Comparison of ENCODE assay signal across 11 cellular contexts in the genomic region with DNA sequence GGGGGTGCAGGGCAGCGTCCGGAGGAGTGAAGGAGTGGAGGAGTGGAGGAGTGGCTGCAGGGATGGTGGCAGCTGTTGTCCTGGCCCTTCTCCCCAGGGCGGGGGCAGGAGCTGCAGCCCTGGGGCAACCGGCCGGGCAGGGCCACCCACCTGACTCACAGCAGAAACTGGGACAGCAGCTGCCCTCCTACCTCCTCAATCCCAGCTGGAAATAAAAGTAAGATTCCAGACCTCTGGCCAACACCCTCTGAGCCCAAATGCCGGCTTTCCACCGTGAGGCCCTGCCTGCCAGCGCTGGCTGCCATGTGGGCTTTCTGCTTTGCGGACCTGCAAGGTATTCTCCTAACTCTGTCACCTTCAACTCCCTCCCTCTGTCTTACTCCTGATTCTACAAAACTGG. TPM values are rescaled to one million over a fixed set of nuclear protein-coding genes. Genes with fewer than 3 reads are reported as not detected.
DNase-seq lines count a peak whose midpoint lies in the region; ATAC-seq, FAIRE-seq and TF ChIP-seq lines count a peak whose summit lies in the region.
"Had no signal": no experiment of that assay in that cellular context is flagged by ENCODE, and none has a peak within 500 bp of the region (broad histone marks: within the 10 kb centered on the region; RNA-seq: fewer than 3 reads in every experiment).

No MANE protein-coding gene starts in this region.

- no peaks in the 10 kb centered on the region for H3K4me1 ChIP-seq in HEK293 (ENCODE audit: control insufficient read depth, insufficient read depth, low read length)
- peaks cover 8 to 30% (median 9%) of the 10 kb centered on the region in 3 donors for H3K4me1 ChIP-seq in esophagus squamous epithelium
- no peaks in the 10 kb centered on the region for H3K4me1 ChIP-seq in prostate gland (replicated peaks)

- H3K27me3 ChIP-seq in esophagus squamous epithelium (no peaks in the 10 kb centered on the region), prostate gland (replicated peaks; ENCODE audit: insufficient read depth) (no peaks in the 10 kb centered on the region)

- DNase-seq in esophagus squamous epithelium (lab: John Stamatoyannopoulos, UW), result no peak
- peak; percentile 25 for DNase-seq in prostate gland (ENCODE audit: low spot score)
- no peak for DNase-seq in RCC 7860 (ENCODE audit: low spot score)
- DNase-seq in islet precursor cell, result no peak
- DNase-seq: activated CD8-positive, alpha-beta T cell treated with anti-CD3 and anti-CD28 coated beads, Interleukin-2, amount 10 ng/mL, durations not matched to agents 7 days and 5 days; T-helper 1 cell; WERI-Rb-1 had no signal

- POLR2A ChIA-PET in HEK293 (lab: Yijun Ruan, JAX), result interaction anchor here (1.3 kb wide), 1 partner anchor 15 kb away, joined by 6 read pairs; a partner anchor contains a TSS

- ATAC-seq in HG03196 (IDR thresholded peaks at IDR 0.05; ENCODE audit: unreplicated experiment), result no peak
- ATAC-seq: activated CD8-positive, alpha-beta T cell treated with anti-CD3 and anti-CD28 coated beads, Interleukin-2, amount 10 ng/mL, durations not matched to agents 7 days and 5 days; Right ventricle myocardium inferior had no signal

- no peak overlapping the region for H3K27ac ChIP-seq in HEK293 (ENCODE audit: extremely low read depth, low read depth, low read length)
- peak overlapping the region in 3 of 4 donors; percentile 58 to 78 (median 64) for H3K27ac ChIP-seq in esophagus squamous epithelium
- peak overlapping the region; percentile 26 to 41 for H3K27ac ChIP-seq in prostate gland
- H3K27ac ChIP-seq: WERI-Rb-1 had no signal

- H3K36me3 ChIP-seq in HEK293 (ENCODE audit: control insufficient read depth in 2 of 2, insufficient read depth in 1 of 2, low read length in 2 of 2), result peaks cover under 1 to 4% of the 10 kb centered on the region in 2 experiments; a peak in 2 of 3 replicates
- no peaks in the 10 kb centered on the region for H3K36me3 ChIP-seq in esophagus squamous epithelium
- no peaks in the 10 kb centered on the region for H3K36me3 ChIP-seq in prostate gland

- intact Hi-C loops in esophagus squamous epithelium (cut with DNase I) (no loop called here), prostate gland (cut with DNase I) (no loop called here)

- CTCF ChIA-PET in HEK293 (lab: Yijun Ruan, JAX), result interaction anchor here (0.5 to 1.1 kb wide), 2 partner anchors 8 to 172 kb away, joined by 3 to 4 read pairs; no protein-coding TSS in a partner anchor

- FAIRE-seq in RCC 7860 (lab: Jason Lieb, UNC), result no peak

- WGBS in esophagus squamous epithelium, 2 donors, result 44 to 51% methylated on average over 8 to 9 of the region's 9 CpGs
- WGBS in prostate gland, result 38% methylated on average over 9 of the region's 9 CpGs

- no peak overlapping the region for H3K4me3 ChIP-seq in HEK293 (ENCODE audit: low read depth, low read length)
- H3K4me3 ChIP-seq in esophagus squamous epithelium, result no peak overlapping the region
- H3K4me3 ChIP-seq in prostate gland, result no peak overlapping the region

- TF ChIP-seq CTCF in HEK293 (tag by site-specific recombination; IDR thresholded peaks at IDR 0.05) (no peak), esophagus squamous epithelium (IDR thresholded peaks at IDR 0.05) (no peak), prostate gland (IDR thresholded peaks at IDR 0.05) (no peak)

- H3K9me3 ChIP-seq in HEK293 (ENCODE audit: control insufficient read depth, insufficient read depth, low read depth, low read length) (no peaks in the 10 kb centered on the region), esophagus squamous epithelium (no peaks in the 10 kb centered on the region), prostate gland (no peaks in the 10 kb centered on the region)

- TF ChIP-seq POLR2A in esophagus squamous epithelium (IDR thresholded peaks at IDR 0.05) (no peak), prostate gland (IDR thresholded peaks at IDR 0.05) (no peak)

TF ChIP-seq in HEK293, 187 proteins besides CTCF, POLR2A, EP300 and RAD21:
- TF ChIP-seq ZFHX2 (tag by site-specific recombination; conservative IDR thresholded peaks at IDR 0.05), result peak; percentile 77
- TF ChIP-seq, protein P1, sequence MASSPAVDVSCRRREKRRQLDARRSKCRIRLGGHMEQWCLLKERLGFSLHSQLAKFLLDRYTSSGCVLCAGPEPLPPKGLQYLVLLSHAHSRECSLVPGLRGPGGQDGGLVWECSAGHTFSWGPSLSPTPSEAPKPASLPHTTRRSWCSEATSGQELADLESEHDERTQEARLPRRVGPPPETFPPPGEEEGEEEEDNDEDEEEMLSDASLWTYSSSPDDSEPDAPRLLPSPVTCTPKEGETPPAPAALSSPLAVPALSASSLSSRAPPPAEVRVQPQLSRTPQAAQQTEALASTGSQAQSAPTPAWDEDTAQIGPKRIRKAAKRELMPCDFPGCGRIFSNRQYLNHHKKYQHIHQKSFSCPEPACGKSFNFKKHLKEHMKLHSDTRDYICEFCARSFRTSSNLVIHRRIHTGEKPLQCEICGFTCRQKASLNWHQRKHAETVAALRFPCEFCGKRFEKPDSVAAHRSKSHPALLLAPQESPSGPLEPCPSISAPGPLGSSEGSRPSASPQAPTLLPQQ (tag by site-specific recombination; IDR thresholded peaks at IDR 0.05), result no peak
- peak; percentile 81 for TF ChIP-seq EGR2 (tag by site-specific recombination; IDR thresholded peaks at IDR 0.05; ENCODE audit: low read depth)
- no peak for TF ChIP-seq ZNF558 (tag by site-specific recombination; IDR thresholded peaks at IDR 0.05)
- TF ChIP-seq TCF7L2 (IDR thresholded peaks at IDR 0.05; ENCODE audit: borderline replicate concordance, low read depth, low read length), result no peak
- no peak for TF ChIP-seq ZNF146 (tag by site-specific recombination; IDR thresholded peaks at IDR 0.05)

RNA-seq across cellular contexts. Expression of a gene that starts 3.3 kb away (rescaled TPM):
- total RNA-seq in esophagus squamous epithelium (10 to 100 TPM; 70.7 to 75.9 (median 72.3) TPM), prostate gland (10 to 100 TPM; 85.1 to 88.5 TPM)

RNA-seq across cellular contexts. Expression of a gene that starts 14.6 kb away (rescaled TPM):
- total RNA-seq in esophagus squamous epithelium, result 10 to 100 TPM; 34.0 to 85.3 (median 50.4) TPM
- 100 to 1,000 TPM; 101 to 111 TPM for total RNA-seq in prostate gland

RNA-seq across cellular contexts. Expression of a gene that starts 17.7 kb away (rescaled TPM):
- total RNA-seq in esophagus squamous epithelium, result 1 to 10 TPM in 2 of 4 donors, under 1 TPM in 2; 0.76 to 1.3 (median 1.0) TPM
- 1 to 10 TPM; 1.1 to 2.2 TPM for total RNA-seq in prostate gland

RNA-seq across cellular contexts. Expression of a gene that starts 24.6 kb away (rescaled TPM):
- total RNA-seq in esophagus squamous epithelium (1 to 10 TPM in 3 of 4 donors, under 1 TPM in 1; 0.53 to 8.1 (median 1.4) TPM), prostate gland (1 to 10 TPM in 1 of 2 donors, not detected in 1; 5.3 TPM)
- total RNA-seq: liver, Right ventricle myocardium inferior had no signal

RNA-seq across cellular contexts. Expression of a gene that starts 35.0 kb away (rescaled TPM):
- total RNA-seq in esophagus squamous epithelium, result 10 to 100 TPM; 28.0 to 51.3 (median 43.5) TPM
- total RNA-seq in prostate gland, result 10 to 100 TPM; 70.7 to 82.7 TPM
